2 cellular contexts compared by ENCODE assay signal in the genomic region with DNA sequence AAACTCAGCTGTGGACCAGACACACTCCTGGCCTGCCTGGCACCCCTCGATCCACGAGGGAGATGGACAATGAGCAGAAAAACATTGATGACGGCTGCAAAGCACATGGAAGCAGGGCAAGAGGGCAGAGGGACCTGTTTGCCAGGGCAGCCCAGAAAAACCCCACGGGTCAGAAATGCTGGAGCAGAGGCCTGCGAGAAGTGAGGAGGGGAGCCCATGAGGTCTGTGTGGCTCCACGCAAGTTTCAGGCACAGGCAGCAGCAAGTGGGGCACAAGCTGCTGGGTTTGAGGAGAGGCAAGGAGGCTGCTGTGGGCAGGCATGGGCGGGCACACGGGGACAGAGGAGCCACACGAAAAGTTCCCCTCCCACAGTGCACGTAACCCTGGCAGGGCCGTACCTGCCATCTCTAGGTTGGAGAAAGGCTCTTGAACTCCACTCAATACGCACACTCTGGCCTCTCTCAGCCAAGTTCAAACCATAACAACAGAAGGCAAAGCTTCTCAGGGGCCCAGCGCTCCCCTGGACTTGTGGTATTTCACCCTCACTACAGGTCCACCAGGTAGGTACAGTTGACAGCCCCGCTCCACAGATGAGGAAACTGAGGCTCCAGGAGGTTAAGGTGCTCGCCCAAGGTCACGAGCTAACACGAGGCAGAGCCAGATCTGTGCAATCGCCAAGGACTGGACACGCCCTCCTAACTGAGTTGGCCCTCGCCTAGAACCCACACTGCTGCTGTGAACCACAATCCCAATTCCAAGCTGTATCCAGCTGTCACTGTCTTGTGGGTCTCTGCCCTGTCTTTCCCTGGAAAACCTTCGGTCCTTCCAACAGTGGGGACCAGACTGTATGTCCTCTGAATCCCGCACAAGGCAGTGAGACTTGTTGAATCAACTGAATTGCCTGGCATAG.
TF ChIP-seq lines count a peak whose summit lies in the region.

No MANE protein-coding gene starts in this region.

TF ChIP-seq in IMR-90, 13 proteins besides CTCF, POLR2A, EP300 and RAD21 (continued from another document):
- no peak for TF ChIP-seq FOS (IDR thresholded peaks at IDR 0.05; ENCODE audit: low read depth, low read length)
- no peak for TF ChIP-seq CEBPB (IDR thresholded peaks at IDR 0.05; ENCODE audit: low read depth, low read length)
- no peak for TF ChIP-seq RCOR1 (IDR thresholded peaks at IDR 0.05; ENCODE audit: insufficient replicate concordance, low read length)
- TF ChIP-seq SMC3 (IDR thresholded peaks at IDR 0.05; ENCODE audit: low read depth, low read length), result no peak
- no peak for TF ChIP-seq MAZ (IDR thresholded peaks at IDR 0.05; ENCODE audit: borderline replicate concordance, low read depth, low read length)
- no peak for TF ChIP-seq USF2 (IDR thresholded peaks at IDR 0.05; ENCODE audit: low read depth, low read length)
- no peak for TF ChIP-seq RFX5 (IDR thresholded peaks at IDR 0.05; ENCODE audit: low read depth, low read length)
- TF ChIP-seq ELK1 (IDR thresholded peaks at IDR 0.05; ENCODE audit: borderline replicate concordance, low read depth, low read length), result no peak
- no peak for TF ChIP-seq MXI1 (IDR thresholded peaks at IDR 0.05; ENCODE audit: borderline replicate concordance, low read depth, low read length)
TF ChIP-seq in IMR-90: peak in this region for 0.

TF ChIP-seq in neural cell, 6 proteins besides CTCF, POLR2A, EP300 and RAD21:
- TF ChIP-seq, protein P1, sequence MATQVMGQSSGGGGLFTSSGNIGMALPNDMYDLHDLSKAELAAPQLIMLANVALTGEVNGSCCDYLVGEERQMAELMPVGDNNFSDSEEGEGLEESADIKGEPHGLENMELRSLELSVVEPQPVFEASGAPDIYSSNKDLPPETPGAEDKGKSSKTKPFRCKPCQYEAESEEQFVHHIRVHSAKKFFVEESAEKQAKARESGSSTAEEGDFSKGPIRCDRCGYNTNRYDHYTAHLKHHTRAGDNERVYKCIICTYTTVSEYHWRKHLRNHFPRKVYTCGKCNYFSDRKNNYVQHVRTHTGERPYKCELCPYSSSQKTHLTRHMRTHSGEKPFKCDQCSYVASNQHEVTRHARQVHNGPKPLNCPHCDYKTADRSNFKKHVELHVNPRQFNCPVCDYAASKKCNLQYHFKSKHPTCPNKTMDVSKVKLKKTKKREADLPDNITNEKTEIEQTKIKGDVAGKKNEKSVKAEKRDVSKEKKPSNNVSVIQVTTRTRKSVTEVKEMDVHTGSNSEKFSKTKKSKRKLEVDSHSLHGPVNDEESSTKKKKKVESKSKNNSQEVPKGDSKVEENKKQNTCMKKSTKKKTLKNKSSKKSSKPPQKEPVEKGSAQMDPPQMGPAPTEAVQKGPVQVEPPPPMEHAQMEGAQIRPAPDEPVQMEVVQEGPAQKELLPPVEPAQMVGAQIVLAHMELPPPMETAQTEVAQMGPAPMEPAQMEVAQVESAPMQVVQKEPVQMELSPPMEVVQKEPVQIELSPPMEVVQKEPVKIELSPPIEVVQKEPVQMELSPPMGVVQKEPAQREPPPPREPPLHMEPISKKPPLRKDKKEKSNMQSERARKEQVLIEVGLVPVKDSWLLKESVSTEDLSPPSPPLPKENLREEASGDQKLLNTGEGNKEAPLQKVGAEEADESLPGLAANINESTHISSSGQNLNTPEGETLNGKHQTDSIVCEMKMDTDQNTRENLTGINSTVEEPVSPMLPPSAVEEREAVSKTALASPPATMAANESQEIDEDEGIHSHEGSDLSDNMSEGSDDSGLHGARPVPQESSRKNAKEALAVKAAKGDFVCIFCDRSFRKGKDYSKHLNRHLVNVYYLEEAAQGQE (IDR thresholded peaks at IDR 0.05; ENCODE audit: borderline replicate concordance), result no peak
- no peak for TF ChIP-seq MXI1 (conservative IDR thresholded peaks at IDR 0.05; ENCODE audit: poor library complexity, severe bottlenecking)
- TF ChIP-seq SMC3 (conservative IDR thresholded peaks at IDR 0.05; ENCODE audit: poor library complexity), result no peak
- no peak for TF ChIP-seq POLR2AphosphoS5 (IDR thresholded peaks at IDR 0.05)
- TF ChIP-seq TAF1 (IDR thresholded peaks at IDR 0.05; ENCODE audit: low read depth), result no peak
- no peak for TF ChIP-seq EZH2 (IDR thresholded peaks at IDR 0.05; ENCODE audit: borderline replicate concordance, insufficient read depth, low read length, poor library complexity, severe bottlenecking)
